In the genomic region with DNA sequence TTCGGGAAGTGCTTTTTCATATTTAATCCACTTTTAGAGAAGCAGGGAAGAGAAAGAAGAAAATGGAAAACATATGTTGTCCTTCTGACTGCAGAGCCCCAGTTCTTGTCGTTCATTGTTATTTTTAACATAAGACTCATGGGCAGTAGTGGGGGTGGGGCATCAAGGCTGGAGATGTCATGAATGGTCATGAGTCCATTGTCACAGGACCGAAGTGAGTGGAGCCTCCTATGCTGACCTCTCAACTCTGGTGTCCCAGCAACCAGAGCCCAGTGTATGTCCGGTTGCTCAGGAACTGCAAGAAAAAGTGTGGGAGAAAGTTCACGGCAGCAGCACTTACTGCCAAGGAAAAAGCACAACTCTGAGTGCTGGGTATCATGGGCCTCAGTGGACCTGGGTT, we compare ENCODE assay signal across 8 cellular contexts.
DNase-seq lines count a peak whose midpoint lies in the region; ATAC-seq, FAIRE-seq and TF ChIP-seq lines count a peak whose summit lies in the region.
"Had no signal": no experiment of that assay in that cellular context is flagged by ENCODE, and none has a peak within 500 bp of the region (broad histone marks: within the 10 kb centered on the region; RNA-seq: fewer than 3 reads in every experiment).

No MANE protein-coding gene starts in this region.

- H3K9ac ChIP-seq in astrocyte (ENCODE audit: low read length): no peak overlapping the region
- H3K9ac ChIP-seq in endodermal cell (ENCODE audit: extremely low read depth, low read length, poor library complexity, severe bottlenecking): no peak overlapping the region

- H3K4me3 Mint-ChIP-seq in astrocyte (ENCODE audit: unreplicated experiment) (no peak overlapping the region), endodermal cell (no peak overlapping the region)
- H3K4me3 Mint-ChIP-seq in activated CD4-positive, alpha-beta T cell treated with anti-CD3 and anti-CD28 coated beads, Interleukin-2, amount 10 ng/mL, durations not matched to agents 24 days and 14 days: no peak overlapping the region

- H3K36me3 Mint-ChIP-seq in astrocyte (ENCODE audit: low read depth, unreplicated experiment) (no peaks in the 10 kb centered on the region), endodermal cell (ENCODE audit: low read depth) (no peaks in the 10 kb centered on the region)
- no peaks in the 10 kb centered on the region for H3K36me3 Mint-ChIP-seq in activated CD4-positive, alpha-beta T cell treated with anti-CD3 and anti-CD28 coated beads, Interleukin-2, amount 10 ng/mL, durations not matched to agents 24 days and 14 days (ENCODE audit: low read depth)

- no peaks in the 10 kb centered on the region for H3K27me3 ChIP-seq in astrocyte (ENCODE audit: insufficient read depth, low read length)
- H3K27me3 ChIP-seq in aorta (ENCODE audit: control insufficient read depth in 1 of 2, insufficient read depth in 2 of 2, low read length in 1 of 2): no peaks in the 10 kb centered on the region
- no peaks in the 10 kb centered on the region for H3K27me3 ChIP-seq in endodermal cell (ENCODE audit: control insufficient read depth, insufficient read depth, low read length, poor library complexity, severe bottlenecking)

- no peak overlapping the region for H2AFZ ChIP-seq in astrocyte (ENCODE audit: low read depth, low read length)

- H3K79me2 ChIP-seq in astrocyte (ENCODE audit: insufficient read depth, low read length): no peaks in the 10 kb centered on the region

- peak overlapping the region; percentile 4 for H3K4me2 ChIP-seq in astrocyte (ENCODE audit: low read length)

- ATAC-seq in Right ventricle myocardium superior (ENCODE audit: poor library complexity) (peak; percentile 19), omental fat pad (ENCODE audit: low FRiP score) (peak; percentile 43), aorta (ENCODE audit: low FRiP score) (peak; percentile 62)

- no peak overlapping the region for H3K27ac ChIP-seq in astrocyte (ENCODE audit: low read depth, low read length)
- H3K27ac ChIP-seq in aorta (ENCODE audit: low read depth in 1 of 2, low read length in 2 of 2): no peak overlapping the region
- H3K27ac ChIP-seq in endodermal cell (ENCODE audit: low read depth, low read length): no peak overlapping the region

- FAIRE-seq in astrocyte (lab: Jason Lieb, UNC): no peak

- H3K9me3 Mint-ChIP-seq in astrocyte (ENCODE audit: unreplicated experiment) (peaks cover 2% of the 10 kb centered on the region), endodermal cell (no peaks in the 10 kb centered on the region)
- H3K9me3 Mint-ChIP-seq in activated CD4-positive, alpha-beta T cell treated with anti-CD3 and anti-CD28 coated beads, Interleukin-2, amount 10 ng/mL, durations not matched to agents 24 days and 14 days: no peaks in the 10 kb centered on the region

- H3K27me3 Mint-ChIP-seq in astrocyte (ENCODE audit: low read depth, unreplicated experiment) (peaks cover 6% of the 10 kb centered on the region), endodermal cell (ENCODE audit: insufficient read depth) (no peaks in the 10 kb centered on the region)
- peaks cover 4% of the 10 kb centered on the region for H3K27me3 Mint-ChIP-seq in activated CD4-positive, alpha-beta T cell treated with anti-CD3 and anti-CD28 coated beads, Interleukin-2, amount 10 ng/mL, durations not matched to agents 24 days and 14 days

- WGBS in aorta, 2 donors: 56 to 68% methylated on average over 5 of the region's 5 CpGs
- WGBS in endodermal cell (ENCODE audit: insufficient coverage in 1 of 2, insufficient read length in 1 of 2), 2 experiments: 74 to 89% methylated on average over 4 to 5 of the region's 5 CpGs

- H3K4me1 Mint-ChIP-seq in astrocyte (ENCODE audit: low read depth, unreplicated experiment) (peaks cover 6% of the 10 kb centered on the region), endodermal cell (no peaks in the 10 kb centered on the region)
- H3K4me1 Mint-ChIP-seq in activated CD4-positive, alpha-beta T cell treated with anti-CD3 and anti-CD28 coated beads, Interleukin-2, amount 10 ng/mL, durations not matched to agents 24 days and 14 days: no peaks in the 10 kb centered on the region

- H3K9me3 ChIP-seq in astrocyte (ENCODE audit: insufficient read depth, low read depth, low read length) (no peaks in the 10 kb centered on the region), aorta (ENCODE audit: control insufficient read depth, low read length) (no peaks in the 10 kb centered on the region), endodermal cell (ENCODE audit: control insufficient read depth, low read length) (no peaks in the 10 kb centered on the region)

- DNase-seq in astrocyte (ENCODE audit: low read depth) (no peak), Right ventricle myocardium superior (peak; percentile 71), omental fat pad (ENCODE audit: low spot score) (peak; percentile 41), aorta (peak in 1 of 2 donors; percentile 67), cerebellum (ENCODE audit: low spot score) (no peak), endodermal cell (no peak)
- DNase-seq in activated CD4-positive, alpha-beta T cell treated with anti-CD3 and anti-CD28 coated beads, Interleukin-2, amount 10 ng/mL, durations not matched to agents 24 days and 14 days: no peak
- DNase-seq: NCI-H2171 treated with DMSO at 0.1 percent for 48 hours had no signal

- H4K20me1 ChIP-seq in astrocyte (ENCODE audit: insufficient read depth, low read length): no peaks in the 10 kb centered on the region

- TF ChIP-seq CTCF in astrocyte (IDR thresholded peaks at IDR 0.05; ENCODE audit: insufficient read depth, low read depth, low read length) (no peak), omental fat pad (IDR thresholded peaks at IDR 0.05) (no peak), endodermal cell (conservative IDR thresholded peaks at IDR 0.05) (no peak)

- H3K36me3 ChIP-seq in astrocyte (ENCODE audit: insufficient read depth, low read length): no peaks in the 10 kb centered on the region
- no peaks in the 10 kb centered on the region for H3K36me3 ChIP-seq in aorta (ENCODE audit: control insufficient read depth in 1 of 2, insufficient read depth in 2 of 2, low read length in 1 of 2)
- no peaks in the 10 kb centered on the region for H3K36me3 ChIP-seq in endodermal cell (ENCODE audit: control insufficient read depth, insufficient read depth, low read length)

- H3K4me1 ChIP-seq in astrocyte (ENCODE audit: insufficient read depth, low read length): peaks cover 19% of the 10 kb centered on the region
- H3K4me1 ChIP-seq in aorta (ENCODE audit: control insufficient read depth in 1 of 2, insufficient read depth in 2 of 2, low read length in 2 of 2): peaks cover 0 to 3% of the 10 kb centered on the region in 2 donors
- H3K4me1 ChIP-seq in endodermal cell (ENCODE audit: control insufficient read depth, insufficient read depth, low read length): no peaks in the 10 kb centered on the region

- H3K4me3 ChIP-seq in astrocyte (ENCODE audit: insufficient read depth, low read depth, low read length) (no peak overlapping the region), aorta (ENCODE audit: low read length in 2 of 2) (no peak overlapping the region), endodermal cell (ENCODE audit: low read length) (no peak overlapping the region)

- intact Hi-C loops in Right ventricle myocardium superior (cut with DNase I) (no loop called here), aorta (cut with DNase I) (no loop called here)
- intact Hi-C loops in activated CD4-positive, alpha-beta T cell treated with anti-CD3 and anti-CD28 coated beads, Interleukin-2, amount 10 ng/mL, durations not matched to agents 24 days and 14 days (cut with micrococcal nuclease): no loop called here

- H3K27ac Mint-ChIP-seq in astrocyte (ENCODE audit: unreplicated experiment) (peak overlapping the region; percentile 34), endodermal cell (no peak overlapping the region)
- no peak overlapping the region for H3K27ac Mint-ChIP-seq in activated CD4-positive, alpha-beta T cell treated with anti-CD3 and anti-CD28 coated beads, Interleukin-2, amount 10 ng/mL, durations not matched to agents 24 days and 14 days

Comparison
In these comparisons a context has a peak if more than half of its experiments do, and no peak if none do; other contexts are left out.
1. DNase-seq: peak in Right ventricle myocardium superior (single experiment) and omental fat pad (single experiment); none in astrocyte (single experiment), activated CD4-positive, alpha-beta T cell treated with anti-CD3 and anti-CD28 coated beads, Interleukin-2, amount 10 ng/mL, durations not matched to agents 24 days and 14 days (single experiment), cerebellum (single experiment) and endodermal cell (single experiment).
2. Peak in every context shown above with its lines, with median percentiles within 50 percentile points of each other: ATAC-seq.